In the genomic region with DNA sequence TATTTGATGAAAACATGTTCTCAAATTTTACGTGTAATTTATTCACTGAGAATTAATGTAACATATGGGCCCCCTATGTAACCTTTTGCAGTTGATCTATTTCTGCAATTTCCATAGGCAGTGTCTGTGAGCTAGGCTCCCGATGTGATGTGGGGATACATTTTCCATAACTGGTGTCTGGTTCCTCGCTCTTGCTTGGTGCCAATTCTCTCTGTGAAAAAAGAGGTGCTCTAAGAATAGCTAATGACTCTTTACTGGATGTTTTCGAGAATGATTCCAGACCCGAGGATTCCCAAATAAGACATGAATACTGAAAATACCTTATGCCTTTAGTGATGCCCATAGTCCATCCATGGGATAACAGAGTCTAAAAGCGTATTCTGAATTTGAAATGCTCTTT, we compare ENCODE assay signal across 14 cellular contexts.
A peak's percentile ranks its signal among the peaks of the same experiment; 100 is the strongest.
DNase-seq lines count a peak whose midpoint lies in the region; ATAC-seq and TF ChIP-seq lines count a peak whose summit lies in the region.
"Had no signal": no experiment of that assay in that cellular context is flagged by ENCODE, and none has a peak within 500 bp of the region (broad histone marks: within the 10 kb centered on the region; RNA-seq: fewer than 3 reads in every experiment).

No MANE protein-coding gene starts in this region.

- H3K4me3 ChIP-seq in left ventricle myocardium inferior = no peak overlapping the region
- H3K4me3 ChIP-seq in foreskin fibroblast (ENCODE audit: low read depth in 1 of 2, low read length in 2 of 2) = no peak overlapping the region
- H3K4me3 ChIP-seq: BLaER1, GM23248 had no signal

- TF ChIP-seq CTCF in left ventricle myocardium inferior (IDR thresholded peaks at IDR 0.05; ENCODE audit: borderline replicate concordance) (no peak), foreskin fibroblast (IDR thresholded peaks at IDR 0.05; ENCODE audit: low read depth, low read length) (no peak)

- no peaks in the 10 kb centered on the region for H3K27me3 ChIP-seq in left ventricle myocardium inferior (ENCODE audit: low read depth)
- H3K27me3 ChIP-seq: BLaER1 had no signal

- peak; percentile 44 for ATAC-seq in Right ventricle myocardium inferior
- ATAC-seq: HCT116, HepG2 had no signal

- H3K9me3 ChIP-seq in left ventricle myocardium inferior (replicated peaks) = no peaks in the 10 kb centered on the region
- H3K9me3 ChIP-seq: BLaER1, Caco-2 had no signal

- no peak for DNase-seq in Right ventricle myocardium inferior (ENCODE audit: missing footprints)
- no peak for DNase-seq in left ventricle myocardium inferior
- DNase-seq in NCI-H1694 (lab: John Stamatoyannopoulos, UW) = peak; percentile 42
- peak; percentile 64 for DNase-seq in NCI-H446 treated with DMSO at 0.1 percent for 48 hours (lab: John Stamatoyannopoulos, UW)
- DNase-seq in superior temporal gyrus (ENCODE audit: extremely low spot score) = peak; percentile 22
- DNase-seq in foreskin fibroblast = no peak
- no peak for DNase-seq in activated T-cell treated with anti-CD3 and anti-CD28 coated beads, Interleukin-2, amount 50 U/mL, for 48 hours
- DNase-seq: Caco-2; CD8-positive, alpha-beta memory T cell; GM23248 had no signal

- no peaks in the 10 kb centered on the region for H3K4me1 ChIP-seq in left ventricle myocardium inferior
- H3K4me1 ChIP-seq: BLaER1 had no signal

- intact Hi-C loops in Right ventricle myocardium inferior (cut with DNase I) (no loop called here), left ventricle myocardium inferior (cut with micrococcal nuclease) (no loop called here)

- no peaks in the 10 kb centered on the region for H3K36me3 ChIP-seq in left ventricle myocardium inferior
- H3K36me3 ChIP-seq: BLaER1 had no signal

- H3K27ac ChIP-seq in left ventricle myocardium inferior (replicated peaks) = no peak overlapping the region
- H3K27ac ChIP-seq: 22Rv1, BLaER1, GM23248 had no signal

Comparison
In these comparisons a context has a peak if more than half of its experiments do, and no peak if none do; other contexts are left out.
1. DNase-seq: peak in NCI-H1694 (single experiment), NCI-H446 treated with DMSO at 0.1 percent for 48 hours (single experiment) and superior temporal gyrus (single experiment); none in Right ventricle myocardium inferior (single experiment), left ventricle myocardium inferior (single experiment), foreskin fibroblast (0 of 2) and activated T-cell treated with anti-CD3 and anti-CD28 coated beads, Interleukin-2, amount 50 U/mL, for 48 hours (0 of 2).